ENCODE assay signal across 21 cellular contexts in the genomic region with DNA sequence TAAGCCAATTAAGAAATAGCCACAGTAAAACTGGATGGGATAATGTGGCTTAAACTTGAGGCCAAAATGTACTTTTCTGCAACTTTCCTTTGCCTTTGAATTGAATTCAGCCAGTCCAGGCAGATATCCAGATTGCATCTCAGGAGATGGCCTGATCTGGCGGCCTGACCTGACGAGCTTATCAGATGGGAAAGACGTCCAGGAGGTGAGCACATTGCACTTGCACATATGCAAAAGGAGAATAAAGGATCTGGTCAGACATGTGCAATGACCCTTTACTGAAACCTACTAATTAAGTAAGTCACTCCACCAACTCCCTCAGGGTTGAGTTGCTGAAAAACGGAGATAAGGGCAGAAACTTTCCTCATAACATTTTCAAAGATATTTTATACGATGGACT.
"Had no signal": no experiment of that assay in that cellular context is flagged by ENCODE, and none has a peak within 500 bp of the region (broad histone marks: within the 10 kb centered on the region; RNA-seq: fewer than 3 reads in every experiment).

No MANE protein-coding gene starts in this region.

- H3K4me3 ChIP-seq: SJCRH30 had no signal

- H3K27me3 ChIP-seq: SJCRH30 had no signal

- FAIRE-seq: HTR-8/SVneo had no signal

- H3K4me3 Mint-ChIP-seq: T-cell had no signal

- ATAC-seq: Panc1, T-cell had no signal

- H3K36me3 Mint-ChIP-seq: T-cell had no signal

- H3K4me1 ChIP-seq: SJCRH30 had no signal

- H3K27ac Mint-ChIP-seq: T-cell had no signal

- H3K9me3 ChIP-seq: SJCRH30 had no signal

- DNase-seq: Karpas-422, KG1, MM.1S, NCI-H1092 treated with DMSO at 0.1 percent for 48 hours, NCI-H1436, NCI-H187, NCI-H2029, NCI-H2081 treated with DMSO at 0.1 percent for 48 hours, NCI-H2171, NCI-H226, NCI-H446, NCI-H510A, NCI-H524 treated with DMSO at 0.1 percent for 48 hours, SHP77, SJCRH30, SW 1271, T-cell had no signal

- H3K27ac ChIP-seq: HL-60, RWPE1, SJCRH30 had no signal

- H3K4me1 Mint-ChIP-seq: T-cell had no signal

- H3K36me3 ChIP-seq: SJCRH30 had no signal
